Comparison of ENCODE assay signal across 8 cellular contexts in genomic region chr12:55727643-55728184, GRCh38. TPM values are rescaled to one million over a fixed set of nuclear protein-coding genes. Genes with fewer than 3 reads are reported as not detected.
DNase-seq lines count a peak whose midpoint lies in the region; ATAC-seq and TF ChIP-seq lines count a peak whose summit lies in the region.

No MANE protein-coding gene starts in this region.

- H3K27ac ChIP-seq in heart left ventricle (peak overlapping the region; percentile 97 to 100 (median 99)), prostate gland (peak overlapping the region; percentile 99)

- peak overlapping the region; percentile 71 for H3K27ac Mint-ChIP-seq in activated CD8-positive, alpha-beta T cell treated with anti-CD3 and anti-CD28 coated beads, Interleukin-2, amount 10 ng/mL, durations not matched to agents 7 days and 5 days

- no peak for TF ChIP-seq POLR2A in heart left ventricle (IDR thresholded peaks at IDR 0.05)
- TF ChIP-seq POLR2A in prostate gland (IDR thresholded peaks at IDR 0.05) = peak; percentile 27

- WGBS in heart left ventricle, 4 donors = 4 to 14% (median 8%) methylated on average over 9 of the region's 9 CpGs
- WGBS in prostate gland = 5% methylated on average over 9 of the region's 9 CpGs

- TF ChIP-seq CTCF in heart left ventricle (IDR thresholded peaks at IDR 0.05) (no peak), prostate gland (IDR thresholded peaks at IDR 0.05) (no peak)

- intact Hi-C loops in heart left ventricle (cut with DNase I) (loop anchor here in 2 of 10 donors (2.0 kb wide), 2 partner anchors 19 to 47 kb away; a partner anchor contains a TSS), prostate gland (cut with DNase I) (loop anchor here (5.0 kb wide), 1 partner anchor 200 kb away; the partner anchor contains the start of gene PYM1)

- H3K9me3 Mint-ChIP-seq in activated CD8-positive, alpha-beta T cell treated with anti-CD3 and anti-CD28 coated beads, Interleukin-2, amount 10 ng/mL, durations not matched to agents 7 days and 5 days (ENCODE audit: insufficient read depth) = no peaks in the 10 kb centered on the region

- H3K4me1 ChIP-seq in heart left ventricle (peaks cover 10 to 70% (median 56%) of the 10 kb centered on the region in 12 donors), prostate gland (replicated peaks) (peaks cover 9% of the 10 kb centered on the region)

- H3K36me3 ChIP-seq in heart left ventricle (peaks cover 0 to 48% (median 36%) of the 10 kb centered on the region in 9 donors), prostate gland (no peaks in the 10 kb centered on the region)

- peak; percentile 75 for DNase-seq in A172 (ENCODE audit: low spot score)
- peak; percentile 47 for DNase-seq in HCEC 1CT
- no peak for DNase-seq in activated CD8-positive, alpha-beta T cell treated with anti-CD3 and anti-CD28 coated beads, Interleukin-2, amount 10 ng/mL, durations not matched to agents 7 days and 5 days
- peak in 4 of 5 donors; percentile 62 to 74 (median 69) for DNase-seq in heart left ventricle
- peak; percentile 47 for DNase-seq in prostate gland (ENCODE audit: low spot score)
- no peak for DNase-seq in occipital lobe (lab: John Stamatoyannopoulos, UW)
- no peak for DNase-seq in GF-D8 (lab: John Stamatoyannopoulos, UW)

- H3K27me3 Mint-ChIP-seq in activated CD8-positive, alpha-beta T cell treated with anti-CD3 and anti-CD28 coated beads, Interleukin-2, amount 10 ng/mL, durations not matched to agents 7 days and 5 days (ENCODE audit: low read depth) = no peaks in the 10 kb centered on the region

- H3K4me3 ChIP-seq in heart left ventricle (peak overlapping the region; percentile 64 to 96 (median 86)), prostate gland (peak overlapping the region; percentile 88 to 94)

- no peaks in the 10 kb centered on the region for H3K27me3 ChIP-seq in heart left ventricle
- no peaks in the 10 kb centered on the region for H3K27me3 ChIP-seq in prostate gland (replicated peaks; ENCODE audit: insufficient read depth)

- no peak for ATAC-seq in activated CD8-positive, alpha-beta T cell treated with anti-CD3 and anti-CD28 coated beads, Interleukin-2, amount 10 ng/mL, durations not matched to agents 7 days and 5 days
- ATAC-seq in heart left ventricle (peak in 3 of 4 donors; percentile 2 to 4 (median 3)), HG03439 (IDR thresholded peaks at IDR 0.05; ENCODE audit: unreplicated experiment) (no peak)

- H3K9me3 ChIP-seq in heart left ventricle (no peaks in the 10 kb centered on the region), prostate gland (no peaks in the 10 kb centered on the region)

- peaks cover 59% of the 10 kb centered on the region for H3K4me1 Mint-ChIP-seq in activated CD8-positive, alpha-beta T cell treated with anti-CD3 and anti-CD28 coated beads, Interleukin-2, amount 10 ng/mL, durations not matched to agents 7 days and 5 days (ENCODE audit: low read depth)

- CTCF ChIA-PET in activated CD8-positive, alpha-beta T cell treated with anti-CD3 and anti-CD28 coated beads, Interleukin-2, amount 10 ng/mL, durations not matched to agents 7 days and 5 days (lab: Charles Lee) = interaction anchor here (1.4 kb wide), 2 partner anchors 10 to 12 kb away, joined by 4 to 6 read pairs; no protein-coding TSS in a partner anchor

- POLR2A ChIA-PET in activated CD8-positive, alpha-beta T cell treated with anti-CD3 and anti-CD28 coated beads, Interleukin-2, amount 10 ng/mL, durations not matched to agents 7 days and 5 days (lab: Charles Lee) = no interaction called here

- H3K4me3 Mint-ChIP-seq in activated CD8-positive, alpha-beta T cell treated with anti-CD3 and anti-CD28 coated beads, Interleukin-2, amount 10 ng/mL, durations not matched to agents 7 days and 5 days = peak overlapping the region; percentile 84

- peaks cover 35% of the 10 kb centered on the region for H3K36me3 Mint-ChIP-seq in activated CD8-positive, alpha-beta T cell treated with anti-CD3 and anti-CD28 coated beads, Interleukin-2, amount 10 ng/mL, durations not matched to agents 7 days and 5 days (ENCODE audit: low read depth)

RNA-seq across cellular contexts. Expression of gene CD63, which starts 1.1 kb away (rescaled TPM):
- 1,213 and 1,362 TPM in 2 replicates for total RNA-seq in A172 (2014; rRNA removed; shearing (Covaris generic))
- total RNA-seq in activated CD8-positive, alpha-beta T cell treated with anti-CD3 and anti-CD28 coated beads, Interleukin-2, amount 10 ng/mL, durations not matched to agents 7 days and 5 days = 100 to 1,000 TPM; 203 to 206 TPM
- total RNA-seq in heart left ventricle (1,000 to 10,000 TPM in 3 of 9 donors, 100 to 1,000 TPM in 6; 475 to 1,670 (median 767) TPM), prostate gland (100 to 1,000 TPM; 485 to 585 TPM), occipital lobe (187 TPM)
- polyA plus RNA-seq in heart left ventricle = 1,000 to 10,000 TPM; 1,034 to 2,790 TPM

RNA-seq across cellular contexts. Expression of gene RDH5, which starts 7.5 kb away (rescaled TPM):
- 2.7 and 7.5 TPM in 2 replicates for total RNA-seq in A172 (2014; rRNA removed; shearing (Covaris generic))
- 10 to 100 TPM; 12.0 to 12.1 TPM for total RNA-seq in activated CD8-positive, alpha-beta T cell treated with anti-CD3 and anti-CD28 coated beads, Interleukin-2, amount 10 ng/mL, durations not matched to agents 7 days and 5 days
- total RNA-seq in heart left ventricle = 10 to 100 TPM in 8 of 9 donors, 1 to 10 TPM in 1; 5.9 to 20.5 (median 16.2) TPM
- 10 to 100 TPM; 25.8 to 42.4 TPM for polyA plus RNA-seq in heart left ventricle
- total RNA-seq in prostate gland = 10 to 100 TPM in 1 of 2 donors, 1 to 10 TPM in 1; 5.7 to 12.6 TPM
- total RNA-seq in occipital lobe = 6.6 TPM

RNA-seq across cellular contexts. Expression of gene BLOC1S1, which starts 11.9 kb away (rescaled TPM):
- 96.1 and 135 TPM in 2 replicates for total RNA-seq in A172 (2014; rRNA removed; shearing (Covaris generic))
- total RNA-seq in activated CD8-positive, alpha-beta T cell treated with anti-CD3 and anti-CD28 coated beads, Interleukin-2, amount 10 ng/mL, durations not matched to agents 7 days and 5 days = 100 to 1,000 TPM; 156 to 158 TPM
- total RNA-seq in heart left ventricle = 100 to 1,000 TPM in 5 of 9 donors, 10 to 100 TPM in 4; 71.3 to 173 (median 131) TPM
- 100 to 1,000 TPM; 187 to 314 TPM for polyA plus RNA-seq in heart left ventricle
- 100 to 1,000 TPM; 151 to 240 TPM for total RNA-seq in prostate gland
- total RNA-seq in occipital lobe = 46.0 TPM

RNA-seq across cellular contexts. Expression of gene GDF11, which starts 15.2 kb away (rescaled TPM):
- 2.6 and 7.0 TPM in 2 replicates for total RNA-seq in A172 (2014; rRNA removed; shearing (Covaris generic))
- 10 to 100 TPM; 12.4 to 13.9 TPM for total RNA-seq in activated CD8-positive, alpha-beta T cell treated with anti-CD3 and anti-CD28 coated beads, Interleukin-2, amount 10 ng/mL, durations not matched to agents 7 days and 5 days
- 10 to 100 TPM in 7 of 9 donors, 1 to 10 TPM in 2; 7.8 to 18.2 (median 12.4) TPM for total RNA-seq in heart left ventricle
- polyA plus RNA-seq in heart left ventricle = 10 to 100 TPM in 1 of 2 donors, 1 to 10 TPM in 1; 6.9 to 15.7 TPM
- total RNA-seq in prostate gland = 10 to 100 TPM in 1 of 2 donors, 1 to 10 TPM in 1; 4.1 to 10.3 TPM
- 6.6 TPM for total RNA-seq in occipital lobe

RNA-seq across cellular contexts. Expression of gene ITGA7, which starts 20.0 kb away (rescaled TPM):
- 7.8 and 10.7 TPM in 2 replicates for total RNA-seq in A172 (2014; rRNA removed; shearing (Covaris generic))
- 1 to 10 TPM; 2.0 to 4.2 TPM for total RNA-seq in activated CD8-positive, alpha-beta T cell treated with anti-CD3 and anti-CD28 coated beads, Interleukin-2, amount 10 ng/mL, durations not matched to agents 7 days and 5 days
- 1,000 to 10,000 TPM in 1 of 9 donors, 100 to 1,000 TPM in 8; 199 to 1,007 (median 620) TPM for total RNA-seq in heart left ventricle
- 100 to 1,000 TPM; 173 to 573 TPM for polyA plus RNA-seq in heart left ventricle
- 10 to 100 TPM; 17.4 to 37.0 TPM for total RNA-seq in prostate gland
- total RNA-seq in occipital lobe = 6.2 TPM

Comparison
In these comparisons a context has a peak if more than half of its experiments do, and no peak if none do; other contexts are left out.
1. DNase-seq: peak in A172 (single experiment), HCEC 1CT (single experiment), heart left ventricle (4 of 5) and prostate gland (single experiment); none in activated CD8-positive, alpha-beta T cell treated with anti-CD3 and anti-CD28 coated beads, Interleukin-2, amount 10 ng/mL, durations not matched to agents 7 days and 5 days (single experiment), occipital lobe (single experiment) and GF-D8 (single experiment).
2. ATAC-seq: peak in heart left ventricle (3 of 4); none in activated CD8-positive, alpha-beta T cell treated with anti-CD3 and anti-CD28 coated beads, Interleukin-2, amount 10 ng/mL, durations not matched to agents 7 days and 5 days (single experiment) and HG03439 (single experiment).